Comparison of ENCODE assay signal across 1 cellular context in the genomic region with DNA sequence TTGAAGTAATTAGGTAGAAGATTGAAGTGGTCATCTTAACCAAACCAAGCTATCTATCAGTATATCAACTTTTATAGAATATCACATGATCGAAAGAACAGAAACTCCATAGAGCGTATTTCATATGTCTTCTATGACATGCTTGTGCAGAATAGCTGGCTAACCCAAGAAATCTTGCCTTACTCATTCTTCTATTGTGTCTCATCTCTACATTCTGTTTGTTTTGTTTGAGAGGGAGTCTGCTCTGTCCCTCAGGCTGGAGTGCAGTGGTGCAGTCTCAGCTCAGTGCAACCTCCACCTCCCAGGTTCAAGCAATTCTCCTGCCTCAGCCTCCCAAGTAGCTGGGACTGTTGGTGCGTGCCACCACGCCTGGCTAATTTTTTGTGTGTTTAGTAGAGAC.
TF ChIP-seq lines count a peak whose summit lies in the region.

No MANE protein-coding gene starts in this region.

TF ChIP-seq in HEK293, 187 proteins besides CTCF, POLR2A, EP300 and RAD21 (continued from another document):
- TF ChIP-seq REST (tag by site-specific recombination; IDR thresholded peaks at IDR 0.05), result no peak
- TF ChIP-seq ZFP3 (tag by site-specific recombination; IDR thresholded peaks at IDR 0.05; ENCODE audit: low read depth), result no peak
- no peak for TF ChIP-seq ZNF19 (tag by site-specific recombination; IDR thresholded peaks at IDR 0.05; ENCODE audit: low read depth)
- no peak for TF ChIP-seq SCRT2 (tag by site-specific recombination; IDR thresholded peaks at IDR 0.05)
- TF ChIP-seq ZNF600 (tag by site-specific recombination; IDR thresholded peaks at IDR 0.05), result peak; percentile 43; the same call in 1 of the 2 replicates
- TF ChIP-seq KLF1 (tag by site-specific recombination; IDR thresholded peaks at IDR 0.05), result no peak
- TF ChIP-seq ZNF184 (tag by site-specific recombination; IDR thresholded peaks at IDR 0.05), result 0 out of 2 replicates have a peak, but pooled peaks have one; percentile 14
- TF ChIP-seq PRDM10 (tag by site-specific recombination; IDR thresholded peaks at IDR 0.05), result no peak
- TF ChIP-seq ZNF670 (tag by site-specific recombination; IDR thresholded peaks at IDR 0.05; ENCODE audit: low read depth), result no peak
- TF ChIP-seq ZNF140 (tag by site-specific recombination; IDR thresholded peaks at IDR 0.05), result no peak
